Comparison of ENCODE assay signal across 12 cellular contexts in the genomic region with DNA sequence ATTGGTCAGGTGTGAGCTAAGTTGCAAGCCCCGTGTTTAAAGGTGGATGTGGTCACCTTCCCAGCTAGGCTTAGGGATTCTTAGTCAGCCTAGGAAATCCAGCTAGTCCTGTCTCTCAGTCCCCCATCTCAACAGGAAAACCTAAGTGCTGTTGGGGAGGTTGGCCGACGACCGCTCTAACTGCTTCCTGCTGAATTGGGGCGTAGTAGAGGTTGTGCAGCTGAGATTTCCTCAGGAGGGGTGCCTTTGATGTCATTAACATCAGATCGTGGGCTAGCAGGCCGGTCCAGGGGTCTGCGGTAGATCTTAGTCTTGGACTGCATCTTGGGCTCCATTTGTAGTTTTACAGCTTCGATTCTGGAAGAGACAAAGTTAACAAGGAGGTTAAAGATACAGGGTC. TPM values are rescaled to one million over a fixed set of nuclear protein-coding genes. Genes with fewer than 3 reads are reported as not detected.
"Had no signal": no experiment of that assay in that cellular context is flagged by ENCODE, and none has a peak within 500 bp of the region (broad histone marks: within the 10 kb centered on the region; RNA-seq: fewer than 3 reads in every experiment).

No MANE protein-coding gene starts in this region.

RNA-seq across cellular contexts. Expression of a gene that starts 9.2 kb away (rescaled TPM):
- total RNA-seq: subcutaneous adipose tissue, temporal lobe, thoracic aorta, thyroid gland, tibial nerve, transverse colon, upper lobe of right lung, ureter, urinary bladder, uterus, vagina had no signal
- polyA plus RNA-seq: stomach, urinary bladder had no signal
